In the genomic region with DNA sequence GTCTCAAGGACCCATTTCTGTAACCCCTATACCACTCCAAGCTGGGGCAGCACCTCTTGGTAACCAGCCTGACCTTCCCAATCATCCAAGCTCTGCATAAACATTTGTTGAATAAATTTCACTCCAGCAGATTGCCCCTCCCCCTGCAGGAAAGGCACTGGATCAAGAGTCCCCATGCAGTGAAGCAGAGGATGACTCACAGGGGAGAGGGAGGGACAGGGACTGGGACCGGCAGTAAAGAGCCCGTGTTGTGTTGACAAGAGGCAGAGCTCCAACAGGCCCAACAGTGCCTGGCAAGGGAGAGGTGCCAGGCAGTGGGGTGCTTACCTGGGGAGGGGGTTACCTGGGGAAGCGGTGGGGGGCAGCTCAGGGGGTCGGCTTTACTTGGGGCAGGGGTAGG, we compare ENCODE assay signal across 9 cellular contexts. TPM values are rescaled to one million over a fixed set of nuclear protein-coding genes. Genes with fewer than 3 reads are reported as not detected.
DNase-seq lines count a peak whose midpoint lies in the region; ATAC-seq and TF ChIP-seq lines count a peak whose summit lies in the region.
"Had no signal": no experiment of that assay in that cellular context is flagged by ENCODE, and none has a peak within 500 bp of the region (broad histone marks: within the 10 kb centered on the region; RNA-seq: fewer than 3 reads in every experiment).

No MANE protein-coding gene starts in this region.

- no peaks in the 10 kb centered on the region for H3K27me3 ChIP-seq in body of pancreas

- intact Hi-C loops in body of pancreas (cut with DNase I), result no loop called here

- H3K4me1 ChIP-seq in body of pancreas, result no peaks in the 10 kb centered on the region
- H3K4me1 ChIP-seq: Caco-2 had no signal

- H3K36me3 ChIP-seq in body of pancreas (replicated peaks in 1 of 2; ENCODE audit: insufficient read depth in 1 of 2, low read depth in 2 of 2), result no peaks in the 10 kb centered on the region

- in situ Hi-C loops in KBM-7 (cut with MboI; ENCODE audit: low pct_unique_long_range_greater_than_20kb, low sequenced_read_pairs), result loop anchor here (25.0 kb wide), 1 partner anchor 265 kb away; the partner anchor contains the start of genes CD164L2 and GPR3

- ATAC-seq in body of pancreas, result peak; percentile 36
- ATAC-seq in HG03457 (IDR thresholded peaks at IDR 0.05; ENCODE audit: unreplicated experiment), result no peak

- TF ChIP-seq CTCF in body of pancreas (IDR thresholded peaks at IDR 0.05), result no peak

- no peak for TF ChIP-seq POLR2A in body of pancreas (IDR thresholded peaks at IDR 0.05)

- H3K4me3 ChIP-seq in body of pancreas, result no peak overlapping the region

- WGBS in body of pancreas, 2 donors, result 54 to 57% methylated on average over 3 to 4 of the region's 4 CpGs

- peak overlapping the region in 1 of 4 donors; percentile 62 for H3K27ac ChIP-seq in body of pancreas
- peak overlapping the region; percentile 51 for H3K27ac ChIP-seq in temporal lobe (ENCODE audit: low read depth, low read length)

- H3K9me3 ChIP-seq in body of pancreas, result no peaks in the 10 kb centered on the region
- H3K9me3 ChIP-seq: Caco-2 had no signal

- DNase-seq in A172 (ENCODE audit: low spot score) (peak; percentile 74), KBM-7 (peak; percentile 31), body of pancreas (peak in 2 of 4 donors; percentile 67 to 85), islet precursor cell (peak; percentile 88), amniotic stem cell (lab: John Stamatoyannopoulos, UW) (no peak)
- DNase-seq in activated CD4-positive, alpha-beta T cell treated with anti-CD3 and anti-CD28 coated beads, Interleukin-2, amount 50 U/mL, for 1 hour, result no peak

RNA-seq across cellular contexts. Expression of gene SLC9A1, which starts 32.3 kb away (rescaled TPM):
- 2.3 and 5.2 TPM in 2 replicates for total RNA-seq in A172 (2014; rRNA removed; shearing (Covaris generic))
- total RNA-seq in body of pancreas, result 1 to 10 TPM; 6.9 to 7.8 TPM
- total RNA-seq in temporal lobe, result 2.5 TPM

Comparison
In these comparisons a context has a peak if more than half of its experiments do, and no peak if none do; other contexts are left out.
1. DNase-seq: peak in A172 (single experiment), KBM-7 (single experiment) and islet precursor cell (single experiment); none in amniotic stem cell (single experiment) and activated CD4-positive, alpha-beta T cell treated with anti-CD3 and anti-CD28 coated beads, Interleukin-2, amount 50 U/mL, for 1 hour (single experiment).